ENCODE assay signal across 8 cellular contexts in the genomic region with DNA sequence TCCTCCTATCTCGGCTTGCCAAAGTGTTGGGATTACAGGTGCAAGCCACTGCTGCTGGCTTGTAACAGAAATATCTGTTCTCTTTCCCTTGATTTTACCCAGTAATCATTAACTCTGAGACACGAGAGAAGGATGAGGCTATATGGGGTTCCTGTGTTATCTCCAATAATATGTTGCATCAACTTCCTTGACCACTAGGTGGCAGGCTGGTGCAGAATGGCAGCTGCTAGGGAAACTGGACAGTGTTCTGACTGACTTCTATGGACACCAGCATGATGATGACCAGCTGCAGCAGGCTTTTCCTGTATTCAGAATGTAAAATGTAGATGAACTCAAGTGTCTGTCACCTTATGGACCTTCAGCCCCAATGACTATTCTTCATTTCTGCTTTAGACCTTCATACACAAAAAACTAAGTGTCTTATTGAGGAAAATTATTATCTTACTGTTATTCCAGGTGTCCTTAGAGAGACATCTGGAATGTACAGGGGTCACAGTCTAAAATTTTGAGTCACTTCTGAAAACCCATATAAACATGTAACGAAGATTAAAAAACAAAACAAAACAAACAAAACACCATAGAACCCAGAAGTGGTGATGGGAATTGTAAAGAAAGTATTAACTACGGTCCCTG. TPM values are rescaled to one million over a fixed set of nuclear protein-coding genes. Genes with fewer than 3 reads are reported as not detected.
A peak's percentile ranks its signal among the peaks of the same experiment; 100 is the strongest.
DNase-seq lines count a peak whose midpoint lies in the region; ATAC-seq and TF ChIP-seq lines count a peak whose summit lies in the region.

No MANE protein-coding gene starts in this region.

- peak; percentile 98 for ATAC-seq in GM18508 (IDR thresholded peaks at IDR 0.05; ENCODE audit: insufficient read depth, unreplicated experiment)
- peak; percentile 90 for ATAC-seq in HG02943 (IDR thresholded peaks at IDR 0.05; ENCODE audit: low read depth, unreplicated experiment)

- TF ChIP-seq CTCF in AG09319 (IDR thresholded peaks at IDR 0.05; ENCODE audit: low read depth, low read length) (peak; percentile 84), liver (IDR thresholded peaks at IDR 0.05; ENCODE audit: low read depth, low read length, missing input control) (peak; percentile 85)

- DNase-seq in AG09319 (ENCODE audit: extremely low read depth, low read depth) (peak; percentile 32), NCI-H2171 treated with DMSO at 0.1 percent for 48 hours (lab: John Stamatoyannopoulos, UW) (peak; percentile 38), cerebellum (ENCODE audit: low spot score) (peak; percentile 49)
- peak; percentile 73 for DNase-seq in activated CD4-positive, CD25-positive, alpha-beta regulatory T cell treated with anti-CD3 and anti-CD28 coated beads, Interleukin-2, amount 50 U/mL, for 72 hours
- DNase-seq in stimulated activated CD8-positive, alpha-beta memory T cell treated with anti-CD3 and anti-CD28 coated beads, Interleukin-12 subunit alpha, Interleukin-12 subunit beta, amount 100 ng/mL, for 1 hour (ENCODE audit: low read depth): peak; percentile 63

- peak; percentile 86 to 91 for TF ChIP-seq RAD21 in liver (IDR thresholded peaks at IDR 0.05)

- peaks cover 0 to 2% (median 0%) of the 10 kb centered on the region in 4 donors for H3K4me1 ChIP-seq in liver (ENCODE audit: control insufficient read depth in 4 of 4, insufficient read depth in 4 of 4, low read length in 3 of 4)

- H3K27me3 ChIP-seq in liver (ENCODE audit: control insufficient read depth in 4 of 4, insufficient read depth in 4 of 4, low read length in 3 of 4): no peaks in the 10 kb centered on the region

- no peak overlapping the region for H3K9ac ChIP-seq in liver (ENCODE audit: low read depth in 1 of 2, low read length in 2 of 2)

- no peak overlapping the region for H3K27ac ChIP-seq in liver (ENCODE audit: low read depth in 1 of 2, low read length in 2 of 2)

- 39% methylated on average over 4 of the region's 4 CpGs for WGBS in liver

- H3K36me3 ChIP-seq in liver (ENCODE audit: control insufficient read depth in 4 of 4, insufficient read depth in 3 of 4, low read depth in 1 of 4, low read length in 3 of 4): no peaks in the 10 kb centered on the region

- no peaks in the 10 kb centered on the region for H3K9me3 ChIP-seq in liver (ENCODE audit: control insufficient read depth in 4 of 4, low read length in 3 of 4)

- H3K4me3 ChIP-seq in liver (ENCODE audit: low read depth in 1 of 3, low read length in 3 of 3): no peak overlapping the region

TF ChIP-seq in liver, 16 proteins besides CTCF, POLR2A, EP300 and RAD21:
- TF ChIP-seq SP1 (IDR thresholded peaks at IDR 0.05) (peak; percentile 24), HNF4A (conservative IDR thresholded peaks at IDR 0.05) (peak in 1 of 2 donors; percentile 30), RXRA (IDR thresholded peaks at IDR 0.05) (peak; percentile 23 to 37), ATF3 (IDR thresholded peaks at IDR 0.05) (peak; percentile 31), TAF1 (conservative IDR thresholded peaks at IDR 0.05) (no peak), MAX (IDR thresholded peaks at IDR 0.05) (no peak), JUND (IDR thresholded peaks at IDR 0.05) (no peak), ZBTB33 (IDR thresholded peaks at IDR 0.05) (no peak)

RNA-seq across cellular contexts. Expression of gene CD109, which starts 20.4 kb away (rescaled TPM):
- total RNA-seq in cerebellum (3.1 TPM), liver (1 to 10 TPM in 1 of 2 donors, under 1 TPM in 1; 0.42 to 2.0 TPM)
- under 1 TPM; 0.18 to 0.22 TPM for polyA plus RNA-seq in liver

RNA-seq across cellular contexts. Expression of gene SLC17A5, which starts 21.8 kb away (rescaled TPM):
- total RNA-seq in cerebellum (19.1 TPM), liver (10 to 100 TPM; 10.0 to 19.3 TPM)
- polyA plus RNA-seq in liver: 10 to 100 TPM in 1 of 2 donors, 1 to 10 TPM in 1; 9.1 to 12.7 TPM
